ENCODE assay signal across 1 cellular context in genomic region chr6:11931296-11932035, GRCh38.
TF ChIP-seq lines count a peak whose summit lies in the region.

No MANE protein-coding gene starts in this region.

TF ChIP-seq in K562, 482 proteins besides CTCF, POLR2A, EP300 and RAD21 (continued from another document and continues in another):
- TF ChIP-seq ZBTB40 (IDR thresholded peaks at IDR 0.05) (peak; percentile 30; the same call in 1 of the 2 replicates), ZBTB40 (CRISPR knock-in tag; IDR thresholded peaks at IDR 0.05) (no peak), NRF1 (conservative IDR thresholded peaks at IDR 0.05 in 1 of 2, IDR thresholded peaks at IDR 0.05 in 1 of 2) (peak in 1 of 2 experiments; percentile 12; a peak in 1 of 4 replicates), TBP (optimal IDR thresholded peaks at IDR 0.05; ENCODE audit: low read depth, low read length) (peak; percentile 55), ATF7 (IDR thresholded peaks at IDR 0.05) (peak; percentile 78), PHF8 (IDR thresholded peaks at IDR 0.05; ENCODE audit: borderline replicate concordance, low read length) (peak; percentile 35; the same call in 1 of the 2 replicates), MTA2 (IDR thresholded peaks at IDR 0.05; ENCODE audit: low read depth) (peak; percentile 94), YBX1 (IDR thresholded peaks at IDR 0.05) (no peak), SMAD1 (IDR thresholded peaks at IDR 0.05; ENCODE audit: low read depth, low read length, partially characterized antibody) (peak; percentile 79), ZNF79 (CRISPR knock-in tag; IDR thresholded peaks at IDR 0.05; ENCODE audit: low read depth) (no peak), SREBF1 (IDR thresholded peaks at IDR 0.05; ENCODE audit: borderline replicate concordance, low read depth, low read length) (no peak), MECOM (CRISPR knock-in tag; IDR thresholded peaks at IDR 0.05) (peak; percentile 69; the same call in 1 of the 2 replicates), UBTF (IDR thresholded peaks at IDR 0.05; ENCODE audit: borderline replicate concordance in 1 of 2, low read depth in 2 of 2, low read length in 2 of 2) (0 out of 4 replicates have a peak, but pooled peaks have one; percentile 30 to 36), HDAC1 (IDR thresholded peaks at IDR 0.05) (peak in 1 of 2 experiments; percentile 84; a peak in 1 of 4 replicates), USF1 (CRISPR knock-in tag; IDR thresholded peaks at IDR 0.05) (no peak), ZNF507 (tag; conservative IDR thresholded peaks at IDR 0.05) (no peak; the same call in 1 of the 2 replicates), HOMEZ (CRISPR knock-in tag; IDR thresholded peaks at IDR 0.05) (no peak), SAFB2 (IDR thresholded peaks at IDR 0.05; ENCODE audit: borderline replicate concordance, low read depth, low read length, severe bottlenecking) (no peak), TSHZ1 (CRISPR knock-in tag; IDR thresholded peaks at IDR 0.05) (no peak), ZNF511 (CRISPR knock-in tag; IDR thresholded peaks at IDR 0.05) (no peak), CGGBP1 (CRISPR knock-in tag; IDR thresholded peaks at IDR 0.05) (no peak), HNRNPLL (IDR thresholded peaks at IDR 0.05; ENCODE audit: low read depth, low read length, poor library complexity, severe bottlenecking) (peak; percentile 32), ZNF76 (CRISPR knock-in tag; IDR thresholded peaks at IDR 0.05; ENCODE audit: borderline replicate concordance) (no peak), HMGN3 (IDR thresholded peaks at IDR 0.05; ENCODE audit: borderline replicate concordance, extremely low read depth, insufficient read length, low read depth, low read length) (peak; percentile 80)
